Comparison of ENCODE assay signal across 8 cellular contexts in genomic region chr17:42277342-42277712, GRCh38. TPM values are rescaled to one million over a fixed set of nuclear protein-coding genes. Genes with fewer than 3 reads are reported as not detected.
DNase-seq lines count a peak whose midpoint lies in the region; ATAC-seq and TF ChIP-seq lines count a peak whose summit lies in the region.

No MANE protein-coding gene starts in this region.

- H3K9me3 Mint-ChIP-seq in activated T-cell treated with anti-CD3 and anti-CD28 coated beads, Interleukin-2, amount 50 U/mL, for 4 hours: no peaks in the 10 kb centered on the region
- H3K9me3 Mint-ChIP-seq in activated naive CD4-positive, alpha-beta T cell treated with anti-CD3 and anti-CD28 coated beads, Interleukin-2, amount 50 U/mL, for 72 hours: no peaks in the 10 kb centered on the region

- H3K4me1 ChIP-seq in lower lobe of right lung: peaks cover 36% of the 10 kb centered on the region
- H3K4me1 ChIP-seq in tibial artery: peaks cover 0 to 35% (median 9%) of the 10 kb centered on the region in 4 donors

- DNase-seq in activated T-cell treated with anti-CD3 and anti-CD28 coated beads, Interleukin-2, amount 50 U/mL, for 4 hours: no peak
- no peak for DNase-seq in activated T-cell treated with anti-CD3 and anti-CD28 coated beads, Interleukin-2, amount 50 U/mL, for 48 hours
- DNase-seq in activated naive CD4-positive, alpha-beta T cell treated with anti-CD3 and anti-CD28 coated beads, Interleukin-2, amount 50 U/mL, for 72 hours (ENCODE audit: low spot score in 2 of 2): no peak
- DNase-seq in lower lobe of right lung (no peak), tibial artery (no peak)

- H3K4me3 Mint-ChIP-seq in activated T-cell treated with anti-CD3 and anti-CD28 coated beads, Interleukin-2, amount 50 U/mL, for 4 hours: peak overlapping the region; percentile 85

- peaks cover 34% of the 10 kb centered on the region for H3K4me1 Mint-ChIP-seq in activated T-cell treated with anti-CD3 and anti-CD28 coated beads, Interleukin-2, amount 50 U/mL, for 4 hours (ENCODE audit: low read depth)

- H3K9me3 ChIP-seq in lower lobe of right lung (no peaks in the 10 kb centered on the region), tibial artery (no peaks in the 10 kb centered on the region)

- H3K27ac ChIP-seq in lower lobe of right lung (peak overlapping the region; percentile 90), tibial artery (peak overlapping the region; percentile 90 to 96)

- intact Hi-C loops in lower lobe of right lung (cut with DNase I): no loop called here
- intact Hi-C loops in tibial artery (cut with DNase I; ENCODE audit: low total_unique reads): no loop called here

- peak overlapping the region; percentile 82 to 98 for H3K27ac Mint-ChIP-seq in activated naive CD4-positive, alpha-beta T cell treated with anti-CD3 and anti-CD28 coated beads, Interleukin-2, amount 50 U/mL, for 72 hours

- no peaks in the 10 kb centered on the region for H3K27me3 Mint-ChIP-seq in activated T-cell treated with anti-CD3 and anti-CD28 coated beads, Interleukin-2, amount 50 U/mL, for 4 hours (ENCODE audit: low read depth)

- ATAC-seq in activated T-cell treated with anti-CD3 and anti-CD28 coated beads, Interleukin-2, amount 50 U/mL, for 4 hours: no peak
- ATAC-seq in activated naive CD4-positive, alpha-beta T cell treated with anti-CD3 and anti-CD28 coated beads, Interleukin-2, amount 50 U/mL, for 72 hours: no peak
- ATAC-seq in lower lobe of right lung: no peak
- ATAC-seq in GM21825 (IDR thresholded peaks at IDR 0.05; ENCODE audit: unreplicated experiment): no peak
- no peak for ATAC-seq in GM18511 (IDR thresholded peaks at IDR 0.05; ENCODE audit: unreplicated experiment)
- no peak for ATAC-seq in HG02970 (IDR thresholded peaks at IDR 0.05; ENCODE audit: low FRiP score, unreplicated experiment)

- peaks cover 7% of the 10 kb centered on the region for H3K36me3 Mint-ChIP-seq in activated T-cell treated with anti-CD3 and anti-CD28 coated beads, Interleukin-2, amount 50 U/mL, for 4 hours (ENCODE audit: insufficient read depth)
- peaks cover 19 to 28% of the 10 kb centered on the region in 2 donors for H3K36me3 Mint-ChIP-seq in activated naive CD4-positive, alpha-beta T cell treated with anti-CD3 and anti-CD28 coated beads, Interleukin-2, amount 50 U/mL, for 72 hours

- H3K36me3 ChIP-seq in lower lobe of right lung (no peaks in the 10 kb centered on the region), tibial artery (no peaks in the 10 kb centered on the region)

- TF ChIP-seq CTCF in lower lobe of right lung (IDR thresholded peaks at IDR 0.05): no peak
- no peak for TF ChIP-seq CTCF in tibial artery (IDR thresholded peaks at IDR 0.05)

- H3K27me3 ChIP-seq in lower lobe of right lung (ENCODE audit: low read depth) (no peaks in the 10 kb centered on the region), tibial artery (no peaks in the 10 kb centered on the region)

- H3K4me3 ChIP-seq in lower lobe of right lung (peak overlapping the region; percentile 85), tibial artery (peak overlapping the region; percentile 77 to 94)

RNA-seq across cellular contexts. Expression of gene STAT5B, which starts 1.1 kb away (rescaled TPM):
- 10 to 100 TPM; 62.9 to 86.7 (median 71.9) TPM for total RNA-seq in activated T-cell treated with anti-CD3 and anti-CD28 coated beads, Interleukin-2, amount 50 U/mL, for 4 hours
- total RNA-seq in activated naive CD4-positive, alpha-beta T cell treated with anti-CD3 and anti-CD28 coated beads, Interleukin-2, amount 50 U/mL, for 72 hours: 100 to 1,000 TPM; 117 to 207 TPM
- total RNA-seq in lower lobe of right lung: 67.9 TPM

RNA-seq across cellular contexts. Expression of gene STAT5A, which starts 11.0 kb away (rescaled TPM):
- total RNA-seq in activated T-cell treated with anti-CD3 and anti-CD28 coated beads, Interleukin-2, amount 50 U/mL, for 4 hours: 100 to 1,000 TPM; 193 to 264 (median 220) TPM
- total RNA-seq in activated naive CD4-positive, alpha-beta T cell treated with anti-CD3 and anti-CD28 coated beads, Interleukin-2, amount 50 U/mL, for 72 hours: 100 to 1,000 TPM; 171 to 177 TPM
- 53.3 TPM for total RNA-seq in lower lobe of right lung
